In genomic region chr11:9014826-9015225, GRCh38 we compare ENCODE assay signal across 1 cellular context.
TF ChIP-seq lines count a peak whose summit lies in the region.

No MANE protein-coding gene starts in this region.

TF ChIP-seq in GM12878, 131 proteins besides CTCF, POLR2A, EP300 and RAD21:
- no peak for TF ChIP-seq MAX (IDR thresholded peaks at IDR 0.05; ENCODE audit: low read depth, low read length)
- no peak for TF ChIP-seq NR2F1 (conservative IDR thresholded peaks at IDR 0.05)
- TF ChIP-seq SUZ12 (IDR thresholded peaks at IDR 0.05; ENCODE audit: unreplicated experiment), result no peak
- TF ChIP-seq TAF1 (IDR thresholded peaks at IDR 0.05; ENCODE audit: borderline replicate concordance, low read depth, low read length), result no peak
- no peak for TF ChIP-seq POLR2AphosphoS2 (IDR thresholded peaks at IDR 0.05; ENCODE audit: low read depth, low read length)
- TF ChIP-seq SRF (IDR thresholded peaks at IDR 0.05; ENCODE audit: low read depth in 2 of 2, low read length in 2 of 2), result no peak
- TF ChIP-seq FOXK2 (IDR thresholded peaks at IDR 0.05), result no peak
